22 cellular contexts compared by ENCODE assay signal in genomic region chr4:151671541-151672059, GRCh38.
A peak's percentile ranks its signal among the peaks of the same experiment; 100 is the strongest.
DNase-seq lines count a peak whose midpoint lies in the region; ATAC-seq and TF ChIP-seq lines count a peak whose summit lies in the region.
"Had no signal": no experiment of that assay in that cellular context is flagged by ENCODE, and none has a peak within 500 bp of the region (broad histone marks: within the 10 kb centered on the region; RNA-seq: fewer than 3 reads in every experiment).

No MANE protein-coding gene starts in this region.

- BruUV-seq in A673 (replicated peaks; lab: Mats Ljungman, UMichigan) = no TSS peak

- no peaks in the 10 kb centered on the region for H3K27me3 Mint-ChIP-seq in chondrocyte (ENCODE audit: low read depth)
- H3K27me3 Mint-ChIP-seq: activated CD4-positive, alpha-beta T cell treated with anti-CD3 and anti-CD28 coated beads, Interleukin-2, amount 10 ng/mL, durations not matched to agents 24 days and 14 days; dendritic cell treated with granulocyte-macrophage colony-stimulating factor and Interleukin-4, amounts not matched to agents 40 ng/mL and 50 ng/mL, for 4 days; memory B cell; stimulated activated naive CD8-positive, alpha-beta T cell treated with anti-CD3 and anti-CD28 coated beads, Interleukin-15, Interleukin-2, amounts not matched to agents 100 ng/mL and 50 ng/mL, for 24 hours had no signal

- POLR2A ChIA-PET in RWPE1 (lab: Yijun Ruan, JAX; ENCODE audit: low non-redundant PET) (no interaction called here), A673 (lab: Charles Lee; ENCODE audit: low non-redundant PET) (no interaction called here)

- TF ChIP-seq CTCF in RWPE1 (conservative IDR thresholded peaks at IDR 0.05; ENCODE audit: low read depth) = no peak
- TF ChIP-seq CTCF in chondrocyte (IDR thresholded peaks at IDR 0.05) = no peak
- no peak for TF ChIP-seq CTCF in Peyer's patch (IDR thresholded peaks at IDR 0.05)
- no peak for TF ChIP-seq CTCF in A673 (conservative IDR thresholded peaks at IDR 0.05; ENCODE audit: low read depth, low read length)

- H3K27ac ChIP-seq in RWPE1 (0 out of 2 replicates have a peak overlapping the region, but pooled peaks have one; percentile 3), Peyer's patch (no peak overlapping the region), A673 (ENCODE audit: low read depth, low read length, poor library complexity, severe bottlenecking) (no peak overlapping the region)
- H3K27ac ChIP-seq: C4-2B, tibial nerve had no signal

- H3K4me3 ChIP-seq in Peyer's patch (no peak overlapping the region), A673 (ENCODE audit: low read depth, low read length, poor library complexity, severe bottlenecking) (no peak overlapping the region)
- H3K4me3 ChIP-seq: skin epidermis, tibial nerve had no signal

- intact Hi-C loops in A673 (cut with micrococcal nuclease; ENCODE audit: unreplicated experiment) = no loop called here

- peak overlapping the region; percentile 59 for H3K27ac Mint-ChIP-seq in chondrocyte (ENCODE audit: unreplicated experiment)
- H3K27ac Mint-ChIP-seq: activated CD4-positive, alpha-beta T cell treated with anti-CD3 and anti-CD28 coated beads, Interleukin-2, amount 10 ng/mL, durations not matched to agents 24 days and 14 days; dendritic cell treated with granulocyte-macrophage colony-stimulating factor and Interleukin-4, amounts not matched to agents 40 ng/mL and 50 ng/mL, for 4 days; memory B cell; natural killer cell; stimulated activated naive CD8-positive, alpha-beta T cell treated with anti-CD3 and anti-CD28 coated beads, Interleukin-15, Interleukin-2, amounts not matched to agents 100 ng/mL and 50 ng/mL, for 24 hours had no signal

- H3K36me3 Mint-ChIP-seq in chondrocyte (ENCODE audit: low read depth) = peaks cover 3% of the 10 kb centered on the region
- H3K36me3 Mint-ChIP-seq: natural killer cell had no signal

- no peak overlapping the region for H3K4me3 Mint-ChIP-seq in chondrocyte (ENCODE audit: unreplicated experiment)
- H3K4me3 Mint-ChIP-seq: activated CD4-positive, alpha-beta T cell treated with anti-CD3 and anti-CD28 coated beads, Interleukin-2, amount 10 ng/mL, durations not matched to agents 24 days and 14 days; dendritic cell treated with granulocyte-macrophage colony-stimulating factor and Interleukin-4, amounts not matched to agents 40 ng/mL and 50 ng/mL, for 4 days; memory B cell; natural killer cell; stimulated activated naive CD8-positive, alpha-beta T cell treated with anti-CD3 and anti-CD28 coated beads, Interleukin-15, Interleukin-2, amounts not matched to agents 100 ng/mL and 50 ng/mL, for 24 hours had no signal

- TF ChIP-seq POLR2A in Peyer's patch (IDR thresholded peaks at IDR 0.05) = no peak

- no peaks in the 10 kb centered on the region for H3K27me3 ChIP-seq in Peyer's patch
- H3K27me3 ChIP-seq in A673 (replicated peaks; ENCODE audit: insufficient read depth, low read depth, low read length, poor library complexity) = no peaks in the 10 kb centered on the region
- H3K27me3 ChIP-seq: tibial nerve had no signal

- H3K4me1 ChIP-seq in Peyer's patch = no peaks in the 10 kb centered on the region
- H3K4me1 ChIP-seq in A673 (ENCODE audit: insufficient read depth, low read length, poor library complexity, severe bottlenecking) = no peaks in the 10 kb centered on the region

- CTCF ChIA-PET in RWPE1 (lab: Yijun Ruan, JAX) (interaction anchor here (0.6 kb wide), 1 partner anchor 74 kb away, joined by 3 read pairs; no protein-coding TSS in a partner anchor), A673 (lab: Charles Lee) (no interaction called here)

- no peaks in the 10 kb centered on the region for H3K9me3 Mint-ChIP-seq in chondrocyte (ENCODE audit: low read depth)
- H3K9me3 Mint-ChIP-seq: activated CD4-positive, alpha-beta T cell treated with anti-CD3 and anti-CD28 coated beads, Interleukin-2, amount 10 ng/mL, durations not matched to agents 24 days and 14 days; dendritic cell treated with granulocyte-macrophage colony-stimulating factor and Interleukin-4, amounts not matched to agents 40 ng/mL and 50 ng/mL, for 4 days; memory B cell; natural killer cell; stimulated activated naive CD8-positive, alpha-beta T cell treated with anti-CD3 and anti-CD28 coated beads, Interleukin-15, Interleukin-2, amounts not matched to agents 100 ng/mL and 50 ng/mL, for 24 hours had no signal

- H3K9me3 ChIP-seq in Peyer's patch (no peaks in the 10 kb centered on the region), A673 (ENCODE audit: low read depth, low read length, poor library complexity, severe bottlenecking) (no peaks in the 10 kb centered on the region)
- H3K9me3 ChIP-seq: tibial nerve had no signal

- H3K36me3 ChIP-seq in Peyer's patch = no peaks in the 10 kb centered on the region
- H3K36me3 ChIP-seq in A673 (ENCODE audit: insufficient read depth, low read length, poor library complexity, severe bottlenecking) = no peaks in the 10 kb centered on the region

- DNase-seq in CMK (ENCODE audit: low read depth) (peak; percentile 92), RWPE1 (ENCODE audit: low spot score) (no peak), chondrocyte (ENCODE audit: low spot score) (no peak), left lobe of liver (ENCODE audit: low spot score) (peak; percentile 37), Peyer's patch (no peak), A673 (ENCODE audit: low spot score) (no peak)
- DNase-seq: activated CD4-positive, alpha-beta T cell treated with anti-CD3 and anti-CD28 coated beads, Interleukin-2, amount 10 ng/mL, durations not matched to agents 24 days and 14 days; activated CD8-positive, alpha-beta memory T cell treated with anti-CD3 and anti-CD28 coated beads, Interleukin-2, amount 50 U/mL, for 48 hours; activated effector memory CD4-positive, alpha-beta T cell treated with anti-CD3 and anti-CD28 coated beads, Interleukin-2, amount 50 U/mL, for 16 hours; HCEC 1CT; natural killer cell; NCI-H1417 treated with DMSO at 0.1 percent for 48 hours; stimulated activated CD4-positive, alpha-beta T cell treated with anti-CD3 and anti-CD28 coated beads, Interleukin-2, amount 100 ng/mL, for 48 hours had no signal

- ATAC-seq in left lobe of liver (peak; percentile 20), GM21515 (IDR thresholded peaks at IDR 0.05; ENCODE audit: unreplicated experiment) (no peak), GM18909 (IDR thresholded peaks at IDR 0.05; ENCODE audit: poor library complexity, unreplicated experiment) (no peak)
- ATAC-seq: natural killer cell, Panc1 had no signal

- peaks cover 17% of the 10 kb centered on the region for H3K4me1 Mint-ChIP-seq in chondrocyte (ENCODE audit: low read depth)
- H3K4me1 Mint-ChIP-seq: memory B cell, natural killer cell had no signal

Comparison
In these comparisons a context has a peak if more than half of its experiments do, and no peak if none do; other contexts are left out.
1. DNase-seq: peak in CMK (single experiment) and left lobe of liver (single experiment); none in RWPE1 (single experiment), chondrocyte (single experiment), Peyer's patch (0 of 3) and A673 (single experiment).